In the genomic region with DNA sequence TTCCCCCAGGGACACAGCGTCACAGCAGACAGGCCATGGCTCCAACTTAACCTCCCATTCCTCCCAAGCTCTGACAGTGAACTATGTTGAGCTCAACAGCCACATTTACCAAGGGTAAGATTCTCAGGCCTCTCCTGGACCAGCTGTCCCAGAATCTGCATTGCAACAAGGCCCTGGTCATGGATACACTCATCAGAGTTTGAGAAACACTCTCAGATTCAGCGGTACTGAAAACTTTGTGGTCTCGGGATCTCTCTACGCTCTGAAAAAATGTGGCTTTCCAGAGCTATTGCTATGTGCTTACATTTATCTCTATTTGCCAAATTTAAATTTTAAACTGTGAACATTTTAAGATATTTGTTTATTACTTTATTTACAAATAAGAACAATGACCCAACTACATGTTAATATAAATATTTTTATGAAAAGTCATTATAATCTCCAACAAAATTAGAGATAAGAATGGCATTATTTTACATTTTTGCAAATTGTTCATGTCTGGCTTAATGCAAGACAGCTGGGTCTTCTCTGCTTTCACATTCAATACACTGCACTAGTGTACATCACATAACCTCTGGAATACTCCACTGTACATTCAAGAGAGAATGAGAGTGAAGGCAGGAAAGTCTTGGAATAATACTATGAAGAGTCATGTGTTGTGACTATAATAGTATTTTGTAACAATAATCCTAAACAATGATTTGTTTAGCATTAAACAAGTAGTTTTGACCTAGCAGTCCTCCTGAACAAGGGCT, we compare ENCODE assay signal across 18 cellular contexts.
"Had no signal": no experiment of that assay in that cellular context is flagged by ENCODE, and none has a peak within 500 bp of the region (broad histone marks: within the 10 kb centered on the region; RNA-seq: fewer than 3 reads in every experiment).

No MANE protein-coding gene starts in this region.

- H3K27ac Mint-ChIP-seq: endodermal cell; naive thymus-derived CD8-positive, alpha-beta T cell; type B pancreatic cell had no signal

- H3K27me3 Mint-ChIP-seq: progenitor cell of endocrine pancreas, type B pancreatic cell had no signal

- H3K4me3 Mint-ChIP-seq: endodermal cell; naive thymus-derived CD8-positive, alpha-beta T cell; neural crest cell; type B pancreatic cell had no signal

- H3K4me3 ChIP-seq: gastroesophageal sphincter, smooth muscle cell, vagina had no signal

- H3K36me3 Mint-ChIP-seq: type B pancreatic cell had no signal

- H3K27me3 ChIP-seq: gastroesophageal sphincter, vagina had no signal

- H3K27ac ChIP-seq: gastroesophageal sphincter, vagina had no signal

- DNase-seq: cerebellar nuclear complex; effector CD4-positive, alpha-beta T cell; endodermal cell; erythroblast; head of caudate nucleus; hippocampal formation; left colon; mesendoderm; naive thymus-derived CD8-positive, alpha-beta T cell; right cardiac atrium; stimulated activated CD4-positive, alpha-beta T cell treated with anti-CD3 and anti-CD28 coated beads, Interleukin-2, amount 100 ng/mL, for 48 hours; stimulated activated naive CD4-positive, alpha-beta T cell treated with Interleukin-2 at 50 U/mL for 16 hours had no signal

- H3K4me1 ChIP-seq: gastroesophageal sphincter, vagina had no signal

- H3K4me1 Mint-ChIP-seq: endodermal cell; naive thymus-derived CD8-positive, alpha-beta T cell had no signal

- ATAC-seq: gastroesophageal sphincter; left colon; naive thymus-derived CD8-positive, alpha-beta T cell; right cardiac atrium had no signal

- H3K36me3 ChIP-seq: gastroesophageal sphincter, vagina had no signal

- H3K9me3 ChIP-seq: vagina had no signal
